13 cellular contexts compared by ENCODE assay signal in genomic region chr19:16117594-16118033, GRCh38. TPM values are rescaled to one million over a fixed set of nuclear protein-coding genes. Genes with fewer than 3 reads are reported as not detected.
DNase-seq lines count a peak whose midpoint lies in the region; FAIRE-seq and TF ChIP-seq lines count a peak whose summit lies in the region.
"Had no signal": no experiment of that assay in that cellular context is flagged by ENCODE, and none has a peak within 500 bp of the region (broad histone marks: within the 10 kb centered on the region; RNA-seq: fewer than 3 reads in every experiment).

No MANE protein-coding gene starts in this region.

- H3K36me3 ChIP-seq in osteoblast (ENCODE audit: insufficient read depth, low read length): peaks cover 27% of the 10 kb centered on the region

- H3K9me3 Mint-ChIP-seq in activated T-helper 2 cell treated with anti-CD3 and anti-CD28 coated beads, Interferon-gamma antibody, Interleukin-2, Interleukin-4, amounts not matched to agents 10 μg/mL and 5 μg/mL and 100 μg/mL, durations not matched to agents 14 hours and 24 hours and 36 hours: no peaks in the 10 kb centered on the region

- no peak for FAIRE-seq in D721Med (lab: Jason Lieb, UNC)

- H3K79me2 ChIP-seq in osteoblast (ENCODE audit: insufficient read depth, low read length): peaks cover 37% of the 10 kb centered on the region

- TF ChIP-seq CTCF in GM12875 (IDR thresholded peaks at IDR 0.05; ENCODE audit: borderline replicate concordance, insufficient read depth, low read depth, low read length) (peak; percentile 44), HL-60 (IDR thresholded peaks at IDR 0.05; ENCODE audit: insufficient read depth, low read length) (peak; percentile 27), osteoblast (IDR thresholded peaks at IDR 0.05; ENCODE audit: extremely low read depth, low read depth, low read length) (peak; percentile 5), D721Med (IDR thresholded peaks at IDR 0.05; ENCODE audit: insufficient read depth, missing control alignments) (no peak)

- H3K4me2 ChIP-seq in osteoblast (ENCODE audit: insufficient read depth, low read length): no peak overlapping the region

- H3K4me1 Mint-ChIP-seq in activated T-helper 2 cell treated with anti-CD3 and anti-CD28 coated beads, Interferon-gamma antibody, Interleukin-2, Interleukin-4, amounts not matched to agents 10 μg/mL and 5 μg/mL and 100 μg/mL, durations not matched to agents 14 hours and 24 hours and 36 hours (ENCODE audit: low read depth): peaks cover 61% of the 10 kb centered on the region

- peak overlapping the region; percentile 14 for H3K4me3 Mint-ChIP-seq in activated T-helper 2 cell treated with anti-CD3 and anti-CD28 coated beads, Interferon-gamma antibody, Interleukin-2, Interleukin-4, amounts not matched to agents 10 μg/mL and 5 μg/mL and 100 μg/mL, durations not matched to agents 14 hours and 24 hours and 36 hours (ENCODE audit: low read depth)

- in situ Hi-C loops in KBM-7 (cut with MboI; ENCODE audit: low pct_unique_long_range_greater_than_20kb, low sequenced_read_pairs): no loop called here

- H3K4me1 ChIP-seq in osteoblast (ENCODE audit: insufficient read depth, low read length): peaks cover 5% of the 10 kb centered on the region

- peak overlapping the region; percentile 81 for H3K27ac ChIP-seq in HL-60 (replicated peaks)
- no peak overlapping the region for H3K27ac ChIP-seq in osteoblast (ENCODE audit: low read depth, low read length)

- peak; percentile 52 to 76 for DNase-seq in HL-60 (ENCODE audit: low read depth in 1 of 2, low spot score in 1 of 2)
- no peak for DNase-seq in activated T-helper 2 cell treated with anti-CD3 and anti-CD28 coated beads, Interferon-gamma antibody, Interleukin-2, Interleukin-4, amounts not matched to agents 10 μg/mL and 5 μg/mL and 100 μg/mL, durations not matched to agents 14 hours and 24 hours and 36 hours (ENCODE audit: low spot score)
- DNase-seq in osteoblast (ENCODE audit: insufficient read length, low spot score, missing footprints): peak; percentile 72
- no peak for DNase-seq in GDM1 (lab: John Stamatoyannopoulos, UW)
- DNase-seq in KBM-7: no peak
- DNase-seq in foreskin melanocyte: no peak
- DNase-seq in D721Med (ENCODE audit: insufficient read length, low spot score): no peak
- DNase-seq: NCI-H748 treated with DMSO at 0.1 percent for 48 hours had no signal

- H3K4me3 ChIP-seq in GM12875 (ENCODE audit: low read depth, low read length) (peak overlapping the region; percentile 11), HL-60 (replicated peaks; ENCODE audit: insufficient read depth, low read length) (no peak overlapping the region), osteoblast (ENCODE audit: insufficient read depth, low read length) (no peak overlapping the region)

- H3K27me3 ChIP-seq in HL-60 (ENCODE audit: insufficient read depth, poor library complexity, severe bottlenecking) (no peaks in the 10 kb centered on the region), osteoblast (ENCODE audit: insufficient read depth, low read length) (no peaks in the 10 kb centered on the region)

- H3K27me3 Mint-ChIP-seq in activated T-helper 2 cell treated with anti-CD3 and anti-CD28 coated beads, Interferon-gamma antibody, Interleukin-2, Interleukin-4, amounts not matched to agents 10 μg/mL and 5 μg/mL and 100 μg/mL, durations not matched to agents 14 hours and 24 hours and 36 hours (ENCODE audit: low read depth): no peaks in the 10 kb centered on the region

- H2AFZ ChIP-seq in osteoblast (ENCODE audit: low read length): no peak overlapping the region

- peaks cover 85% of the 10 kb centered on the region for H3K36me3 Mint-ChIP-seq in activated T-helper 2 cell treated with anti-CD3 and anti-CD28 coated beads, Interferon-gamma antibody, Interleukin-2, Interleukin-4, amounts not matched to agents 10 μg/mL and 5 μg/mL and 100 μg/mL, durations not matched to agents 14 hours and 24 hours and 36 hours (ENCODE audit: low read depth)

- H4K20me1 ChIP-seq in osteoblast (ENCODE audit: insufficient read depth, low read length): peaks cover 31% of the 10 kb centered on the region

- no peaks in the 10 kb centered on the region for H3K9me3 ChIP-seq in osteoblast (ENCODE audit: low read depth, low read length)

- intact Hi-C loops in activated T-helper 2 cell treated with anti-CD3 and anti-CD28 coated beads, Interferon-gamma antibody, Interleukin-2, Interleukin-4, amounts not matched to agents 10 μg/mL and 5 μg/mL and 100 μg/mL, durations not matched to agents 14 hours and 24 hours and 36 hours (cut with micrococcal nuclease): loop anchor here (1.0 to 2.0 kb wide), 4 partner anchors 25 to 65 kb away; partner anchors contain the start of gene HSH2D

- peak overlapping the region; percentile 95 for H3K27ac Mint-ChIP-seq in activated T-helper 2 cell treated with anti-CD3 and anti-CD28 coated beads, Interferon-gamma antibody, Interleukin-2, Interleukin-4, amounts not matched to agents 10 μg/mL and 5 μg/mL and 100 μg/mL, durations not matched to agents 14 hours and 24 hours and 36 hours

RNA-seq across cellular contexts. Expression of gene RAB8A, which starts 5.9 kb away (rescaled TPM):
- 256 and 261 TPM in 2 replicates for total RNA-seq in activated T-helper 2 cell treated with anti-CD3 and anti-CD28 coated beads, Interferon-gamma antibody, Interleukin-2, Interleukin-4, amounts not matched to agents 10 μg/mL and 5 μg/mL and 100 μg/mL, durations not matched to agents 14 hours and 24 hours and 36 hours
- 61.6 and 68.8 TPM in 2 replicates for total RNA-seq in osteoblast

RNA-seq across cellular contexts. Expression of gene HSH2D, which starts 25.9 kb away (rescaled TPM):
- 42.3 and 43.5 TPM in 2 replicates for total RNA-seq in activated T-helper 2 cell treated with anti-CD3 and anti-CD28 coated beads, Interferon-gamma antibody, Interleukin-2, Interleukin-4, amounts not matched to agents 10 μg/mL and 5 μg/mL and 100 μg/mL, durations not matched to agents 14 hours and 24 hours and 36 hours
- 0.36 TPM in 1 of 2 replicates, not detected in the other for total RNA-seq in osteoblast
- total RNA-seq: G401, HT1080 had no signal

RNA-seq across cellular contexts. Expression of gene TPM4, which starts 41.3 kb away (rescaled TPM):
- total RNA-seq in activated T-helper 2 cell treated with anti-CD3 and anti-CD28 coated beads, Interferon-gamma antibody, Interleukin-2, Interleukin-4, amounts not matched to agents 10 μg/mL and 5 μg/mL and 100 μg/mL, durations not matched to agents 14 hours and 24 hours and 36 hours: 507 and 520 TPM in 2 replicates
- 1,233 and 1,325 TPM in 2 replicates for total RNA-seq in osteoblast

RNA-seq across cellular contexts. Expression of gene CIB3, which starts 55.7 kb away (rescaled TPM):
- not detected in 2 replicates for total RNA-seq in activated T-helper 2 cell treated with anti-CD3 and anti-CD28 coated beads, Interferon-gamma antibody, Interleukin-2, Interleukin-4, amounts not matched to agents 10 μg/mL and 5 μg/mL and 100 μg/mL, durations not matched to agents 14 hours and 24 hours and 36 hours
- not detected in 2 replicates for total RNA-seq in osteoblast
- total RNA-seq: activated CD8-positive, alpha-beta memory T cell treated with anti-CD3 and anti-CD28 coated beads for 36 hours; G401; HT1080; renal cortical epithelial cell had no signal

Comparison
In these comparisons a context has a peak if more than half of its experiments do, and no peak if none do; other contexts are left out.
1. DNase-seq: peak in HL-60 (2 of 2) and osteoblast (single experiment); none in activated T-helper 2 cell treated with anti-CD3 and anti-CD28 coated beads, Interferon-gamma antibody, Interleukin-2, Interleukin-4, amounts not matched to agents 10 μg/mL and 5 μg/mL and 100 μg/mL, durations not matched to agents 14 hours and 24 hours and 36 hours (single experiment), GDM1 (single experiment), KBM-7 (single experiment), foreskin melanocyte (single experiment) and D721Med (single experiment).
2. RNA of gene HSH2D, which starts 25.9 kb away (total RNA-seq): 42.3 to 43.5 TPM in activated T-helper 2 cell treated with anti-CD3 and anti-CD28 coated beads, Interferon-gamma antibody, Interleukin-2, Interleukin-4, amounts not matched to agents 10 μg/mL and 5 μg/mL and 100 μg/mL, durations not matched to agents 14 hours and 24 hours and 36 hours; 0.36 TPM in osteoblast; every median in the first group is over 10 times any median in the second.